Comparison of ENCODE assay signal across 19 cellular contexts in genomic region chr6:3789896-3790558, GRCh38. TPM values are rescaled to one million over a fixed set of nuclear protein-coding genes. Genes with fewer than 3 reads are reported as not detected.
DNase-seq lines count a peak whose midpoint lies in the region; ATAC-seq, FAIRE-seq and TF ChIP-seq lines count a peak whose summit lies in the region.
"Had no signal": no experiment of that assay in that cellular context is flagged by ENCODE, and none has a peak within 500 bp of the region (broad histone marks: within the 10 kb centered on the region; RNA-seq: fewer than 3 reads in every experiment).

No MANE protein-coding gene starts in this region.

- TF ChIP-seq POLR2A in stomach (IDR thresholded peaks at IDR 0.05), result no peak

- TF ChIP-seq EP300 in stomach (IDR thresholded peaks at IDR 0.05), result no peak

- H3K36me3 ChIP-seq in kidney (ENCODE audit: control insufficient read depth in 1 of 2, insufficient read depth in 2 of 2, low read length in 2 of 2), result no peaks in the 10 kb centered on the region
- H3K36me3 ChIP-seq in stomach, result no peaks in the 10 kb centered on the region
- H3K36me3 ChIP-seq in OCI-LY7 (ENCODE audit: insufficient read depth, low read length), result no peaks in the 10 kb centered on the region

- no peaks in the 10 kb centered on the region for H3K79me2 ChIP-seq in OCI-LY7 (ENCODE audit: insufficient read depth, low read depth, low read length)

- TF ChIP-seq CTCF in WTC11 (IDR thresholded peaks at IDR 0.05), result no peak
- TF ChIP-seq CTCF in kidney (IDR thresholded peaks at IDR 0.05; ENCODE audit: borderline replicate concordance, extremely low read depth, insufficient read depth), result no peak
- no peak for TF ChIP-seq CTCF in stomach (IDR thresholded peaks at IDR 0.05)
- TF ChIP-seq CTCF in OCI-LY7 (conservative IDR thresholded peaks at IDR 0.05; ENCODE audit: low read length), result no peak

- H3K4me2 ChIP-seq in OCI-LY7 (ENCODE audit: low read length), result no peak overlapping the region
- H3K4me2 ChIP-seq: KMS-11 had no signal

- H4K20me1 ChIP-seq in OCI-LY7 (ENCODE audit: insufficient read depth, low read length), result no peaks in the 10 kb centered on the region

- peak; percentile 49 for ATAC-seq in HG03175 (IDR thresholded peaks at IDR 0.05; ENCODE audit: unreplicated experiment)
- ATAC-seq in WTC11, result no peak
- ATAC-seq in HG03565 (IDR thresholded peaks at IDR 0.05; ENCODE audit: unreplicated experiment), result no peak

- peaks cover 3% of the 10 kb centered on the region; the same call in 1 of the 2 replicates for H3K9me3 Mint-ChIP-seq in WTC11

- no peak for FAIRE-seq in kidney (lab: Jason Lieb, UNC)
- FAIRE-seq: A204.1 had no signal

- CTCF ChIA-PET in WTC11 (lab: Charles Lee) (interaction anchor here (2.9 kb wide), 1 partner anchor 59 kb away, joined by 14 read pairs; the partner anchor contains the start of gene FAM50B), OCI-LY7 (lab: Charles Lee; ENCODE audit: unreplicated experiment) (no interaction called here)

- no TSS peak for BruUV-seq in OCI-LY7 (replicated peaks; lab: Mats Ljungman, UMichigan)

- POLR2A ChIA-PET in WTC11 (lab: Charles Lee) (no interaction called here), OCI-LY7 (lab: Charles Lee) (interaction anchor here (0.6 kb wide), 1 partner anchor 43 kb away, joined by 4 read pairs; no protein-coding TSS in a partner anchor)

- H3K27me3 ChIP-seq in stomach, result no peaks in the 10 kb centered on the region

- intact Hi-C loops in kidney (cut with DNase I) (no loop called here), stomach (cut with DNase I; ENCODE audit: low total_unique reads) (no loop called here), OCI-LY7 (cut with micrococcal nuclease; ENCODE audit: unreplicated experiment) (no loop called here)

- no peak overlapping the region for H3K9ac ChIP-seq in kidney (ENCODE audit: low read length in 2 of 2)
- H3K9ac ChIP-seq: KMS-11 had no signal

- WGBS in stomach, 5 donors, result 89 to 94% (median 92%) methylated on average over 12 of the region's 12 CpGs

- DNase-seq in WTC11 (ENCODE audit: low spot score) (no peak), kidney (no peak), mesenteric fat pad (ENCODE audit: low spot score) (peak; percentile 12), stomach (no peak), OCI-LY7 (ENCODE audit: low spot score) (no peak), occipital lobe (lab: John Stamatoyannopoulos, UW) (no peak)
- DNase-seq: DMS79 treated with DMSO at 0.1 percent for 48 hours, H7, NCI-H1105 treated with DMSO at 0.1 percent for 48 hours, NCI-H2029 treated with DMSO at 0.1 percent for 48 hours, NCI-H510A treated with DMSO at 0.1 percent for 48 hours, NCI-H774, SHP77 had no signal

- peaks cover 19% of the 10 kb centered on the region for H3K4me1 Mint-ChIP-seq in WTC11

- H3K27ac Mint-ChIP-seq in WTC11, result no peak overlapping the region
- H3K27ac Mint-ChIP-seq: B cell had no signal

- H3K9me2 ChIP-seq in OCI-LY7 (ENCODE audit: insufficient read depth, low read length), result no peaks in the 10 kb centered on the region

- no peak overlapping the region for H3K4me3 Mint-ChIP-seq in WTC11
- H3K4me3 Mint-ChIP-seq: B cell had no signal

- H3K27me3 Mint-ChIP-seq in WTC11 (ENCODE audit: low read depth), result no peaks in the 10 kb centered on the region
- H3K27me3 Mint-ChIP-seq: B cell had no signal

- H3K4me1 ChIP-seq in kidney (ENCODE audit: control insufficient read depth in 1 of 2, insufficient read depth in 1 of 2, low read depth in 1 of 2, low read length in 2 of 2) (peaks cover 8 to 16% of the 10 kb centered on the region in 2 donors), stomach (no peaks in the 10 kb centered on the region), OCI-LY7 (ENCODE audit: insufficient read depth, low read length, poor library complexity, severe bottlenecking) (no peaks in the 10 kb centered on the region)

- no peak overlapping the region for H2AFZ ChIP-seq in OCI-LY7 (ENCODE audit: low read length)

- H3K9me3 ChIP-seq in kidney (ENCODE audit: control insufficient read depth in 1 of 2, low read length in 2 of 2) (no peaks in the 10 kb centered on the region), stomach (no peaks in the 10 kb centered on the region), OCI-LY7 (ENCODE audit: low read length) (no peaks in the 10 kb centered on the region)

- no peaks in the 10 kb centered on the region for H3K36me3 Mint-ChIP-seq in WTC11

- H3K4me3 ChIP-seq in kidney (ENCODE audit: low read length in 2 of 2) (no peak overlapping the region), stomach (no peak overlapping the region), OCI-LY7 (ENCODE audit: low read depth, low read length, poor library complexity, severe bottlenecking) (no peak overlapping the region)

- H3K27ac ChIP-seq in kidney (ENCODE audit: low read depth in 2 of 2, low read length in 2 of 2), result peak overlapping the region; percentile 92
- H3K27ac ChIP-seq in stomach, result peak overlapping the region in 1 of 5 donors; percentile 45
- H3K27ac ChIP-seq in OCI-LY7 (ENCODE audit: low read depth, low read length, poor library complexity, severe bottlenecking), result no peak overlapping the region
- H3K27ac ChIP-seq: KMS-11 had no signal

TF ChIP-seq in WTC11, 78 proteins besides CTCF, POLR2A, EP300 and RAD21:
- TF ChIP-seq SMAD4 (CRISPR knock-in tag; IDR thresholded peaks at IDR 0.05) (no peak), GABPB1 (CRISPR knock-in tag; IDR thresholded peaks at IDR 0.05) (0 out of 2 replicates have a peak, but pooled peaks have one; percentile 17), FOXP1 (CRISPR knock-in tag; IDR thresholded peaks at IDR 0.05; ENCODE audit: borderline replicate concordance) (no peak), TP53 (CRISPR knock-in tag; IDR thresholded peaks at IDR 0.05) (no peak), ZBTB43 (CRISPR knock-in tag; IDR thresholded peaks at IDR 0.05) (no peak), ARID4B (CRISPR knock-in tag; IDR thresholded peaks at IDR 0.05; ENCODE audit: borderline replicate concordance) (no peak), MXD4 (CRISPR knock-in tag; IDR thresholded peaks at IDR 0.05; ENCODE audit: borderline replicate concordance) (no peak)

RNA-seq across cellular contexts. Expression of gene PXDC1, which starts 38.5 kb away (rescaled TPM):
- total RNA-seq in WTC11 (2021) (3.3 to 4.4 TPM (median 3.9 TPM) in 3 replicates), kidney (28.9 TPM), mesenteric fat pad (133 TPM), stomach (10 to 100 TPM in 4 of 5 donors, 1 to 10 TPM in 1; 1.2 to 90.1 (median 74.1) TPM), OCI-LY7 (2022) (not detected in 2 replicates), occipital lobe (11.1 TPM)
- polyA plus RNA-seq in kidney (ENCODE audit: insufficient read depth, low read depth, low replicate concordance) (35.0 TPM), stomach (10 to 100 TPM; 23.2 to 36.8 (median 29.0) TPM)
- not detected in 2 replicates for total RNA-seq in OCI-LY7 (2014; rRNA removed; shearing (Covaris generic))

RNA-seq across cellular contexts. Expression of gene FAM50B, which starts 59.1 kb away (rescaled TPM):
- 2.1 to 3.6 TPM (median 3.3 TPM) in 3 replicates for total RNA-seq in WTC11 (2021)
- 13.2 TPM for total RNA-seq in kidney
- 24.8 TPM for polyA plus RNA-seq in kidney (ENCODE audit: insufficient read depth, low read depth, low replicate concordance)
- 6.1 TPM for total RNA-seq in mesenteric fat pad
- total RNA-seq in stomach, result 10 to 100 TPM in 1 of 5 donors, 1 to 10 TPM in 3, not detected in 1; 2.0 to 10.9 (median 3.7) TPM
- polyA plus RNA-seq in stomach, result 10 to 100 TPM in 2 of 3 donors, 1 to 10 TPM in 1; 7.3 to 11.8 (median 11.6) TPM
- total RNA-seq in OCI-LY7 (2014; rRNA removed; shearing (Covaris generic)), result not detected in 2 replicates
- total RNA-seq in OCI-LY7 (2022), result not detected in 2 replicates
- 20.6 TPM for total RNA-seq in occipital lobe
- total RNA-seq: HT1080 had no signal
